ENCODE assay signal across 8 cellular contexts in the genomic region with DNA sequence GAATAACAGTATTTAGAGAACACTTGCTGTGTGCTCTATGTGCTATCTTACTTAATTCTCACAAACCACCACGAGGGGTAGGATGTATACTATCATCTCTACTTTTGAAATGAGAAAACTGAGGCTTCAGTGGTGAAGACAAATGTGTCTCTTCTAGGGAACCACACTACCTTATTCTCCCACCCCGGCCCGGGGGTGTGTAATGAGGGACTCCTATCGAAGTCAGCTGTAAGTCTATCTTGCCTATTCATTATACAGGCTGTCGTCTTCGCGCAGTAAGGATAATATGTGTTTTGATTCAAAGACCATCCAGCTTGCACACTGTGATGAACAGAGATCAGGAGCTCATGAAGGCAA. TPM values are rescaled to one million over a fixed set of nuclear protein-coding genes. Genes with fewer than 3 reads are reported as not detected.
DNase-seq lines count a peak whose midpoint lies in the region; ATAC-seq and TF ChIP-seq lines count a peak whose summit lies in the region.

No MANE protein-coding gene starts in this region.

- no peaks in the 10 kb centered on the region for H3K9me3 ChIP-seq in BLaER1 treated with 17β-estradiol and CSF1 and Interleukin-3, amounts not matched to agents 10 nM and 100 nM (replicated peaks in 1 of 11)

- H3K27me3 ChIP-seq in BLaER1 treated with 17β-estradiol and CSF1 and Interleukin-3, amounts not matched to agents 10 nM and 100 nM, result no peaks in the 10 kb centered on the region

- peaks cover 38 to 58% (median 50%) of the 10 kb centered on the region in 11 experiments; a peak in 21 of 22 replicates for H4K20me1 ChIP-seq in BLaER1 treated with 17β-estradiol and CSF1 and Interleukin-3, amounts not matched to agents 10 nM and 100 nM

- DNase-seq in HFF-Myc (ENCODE audit: extremely low read depth, low read depth) (no peak), foreskin melanocyte (no peak), NCI-H2196 treated with DMSO at 0.1 percent for 48 hours (lab: John Stamatoyannopoulos, UW; ENCODE audit: unreplicated experiment) (no peak), HPDE6-E6E7 (ENCODE audit: extremely low spot score) (no peak)
- peak; percentile 67 for DNase-seq in activated CD8-positive, alpha-beta T cell treated with anti-CD3 and anti-CD28 coated beads, Interleukin-2, amount 10 ng/mL, durations not matched to agents 7 days and 5 days
- DNase-seq in stimulated activated CD4-positive, alpha-beta T cell treated with anti-CD3 and anti-CD28 coated beads, Interleukin-4, amount 100 ng/mL, for 48 hours (ENCODE audit: low read depth in 2 of 2), result peak; percentile 64 to 71

- peak overlapping the region; percentile 88 to 96 (median 94) for H3K4me2 ChIP-seq in BLaER1 treated with 17β-estradiol and CSF1 and Interleukin-3, amounts not matched to agents 10 nM and 100 nM

- H3K4me3 ChIP-seq in BLaER1 treated with 17β-estradiol and CSF1 and Interleukin-3, amounts not matched to agents 10 nM and 100 nM, result peak overlapping the region; percentile 70 to 93 (median 78)
- H3K4me3 ChIP-seq in HFF-Myc (replicated peaks; ENCODE audit: low read depth, low read length) (peak overlapping the region; percentile 96), iPS-11a (ENCODE audit: low read depth, low read length) (peak overlapping the region; percentile 89)

- peak overlapping the region; percentile 66 for H3K27ac Mint-ChIP-seq in activated CD8-positive, alpha-beta T cell treated with anti-CD3 and anti-CD28 coated beads, Interleukin-2, amount 10 ng/mL, durations not matched to agents 7 days and 5 days

- H3K27ac ChIP-seq in BLaER1 treated with 17β-estradiol and CSF1 and Interleukin-3, amounts not matched to agents 10 nM and 100 nM, result peak overlapping the region in 9 of 11 experiments; percentile 85 to 99 (median 94); a peak in 18 of 22 replicates

- POLR2A ChIA-PET in activated CD8-positive, alpha-beta T cell treated with anti-CD3 and anti-CD28 coated beads, Interleukin-2, amount 10 ng/mL, durations not matched to agents 7 days and 5 days (lab: Charles Lee), result interaction anchor here (0.8 to 3.0 kb wide), 2 partner anchors 11 to 26 kb away, joined by 3 to 18 read pairs; no protein-coding TSS in a partner anchor

- H3K4me3 Mint-ChIP-seq in activated CD8-positive, alpha-beta T cell treated with anti-CD3 and anti-CD28 coated beads, Interleukin-2, amount 10 ng/mL, durations not matched to agents 7 days and 5 days, result peak overlapping the region; percentile 74

- no peaks in the 10 kb centered on the region for H3K27me3 Mint-ChIP-seq in activated CD8-positive, alpha-beta T cell treated with anti-CD3 and anti-CD28 coated beads, Interleukin-2, amount 10 ng/mL, durations not matched to agents 7 days and 5 days (ENCODE audit: low read depth)

- CTCF ChIA-PET in activated CD8-positive, alpha-beta T cell treated with anti-CD3 and anti-CD28 coated beads, Interleukin-2, amount 10 ng/mL, durations not matched to agents 7 days and 5 days (lab: Charles Lee), result interaction anchor here (0.9 to 3.2 kb wide), 8 partner anchors 8 to 199 kb away, joined by 3 to 22 read pairs (median 6); no protein-coding TSS in a partner anchor

- ATAC-seq in activated CD8-positive, alpha-beta T cell treated with anti-CD3 and anti-CD28 coated beads, Interleukin-2, amount 10 ng/mL, durations not matched to agents 7 days and 5 days, result peak; percentile 45

- H3K4me1 ChIP-seq in BLaER1 treated with 17β-estradiol and CSF1 and Interleukin-3, amounts not matched to agents 10 nM and 100 nM, result peaks cover 23 to 28% (median 25%) of the 10 kb centered on the region in 10 experiments

- H3K36me3 Mint-ChIP-seq in activated CD8-positive, alpha-beta T cell treated with anti-CD3 and anti-CD28 coated beads, Interleukin-2, amount 10 ng/mL, durations not matched to agents 7 days and 5 days (ENCODE audit: low read depth), result peaks cover 29% of the 10 kb centered on the region

- no peak for TF ChIP-seq CTCF in HFF-Myc (IDR thresholded peaks at IDR 0.05; ENCODE audit: low read depth, low read length, missing control alignments)

- H3K36me3 ChIP-seq in BLaER1 treated with 17β-estradiol and CSF1 and Interleukin-3, amounts not matched to agents 10 nM and 100 nM, result peaks cover 18 to 38% (median 32%) of the 10 kb centered on the region in 11 experiments

- no peaks in the 10 kb centered on the region for H3K9me3 Mint-ChIP-seq in activated CD8-positive, alpha-beta T cell treated with anti-CD3 and anti-CD28 coated beads, Interleukin-2, amount 10 ng/mL, durations not matched to agents 7 days and 5 days (ENCODE audit: insufficient read depth)

- peaks cover 47% of the 10 kb centered on the region for H3K4me1 Mint-ChIP-seq in activated CD8-positive, alpha-beta T cell treated with anti-CD3 and anti-CD28 coated beads, Interleukin-2, amount 10 ng/mL, durations not matched to agents 7 days and 5 days (ENCODE audit: low read depth)

- H3K9ac ChIP-seq in BLaER1 treated with 17β-estradiol and CSF1 and Interleukin-3, amounts not matched to agents 10 nM and 100 nM, result peak overlapping the region; percentile 86 to 99 (median 94)

RNA-seq across cellular contexts. Expression of a gene that starts 1.1 kb away (rescaled TPM):
- 10 to 100 TPM; 47.6 to 52.3 TPM for total RNA-seq in activated CD8-positive, alpha-beta T cell treated with anti-CD3 and anti-CD28 coated beads, Interleukin-2, amount 10 ng/mL, durations not matched to agents 7 days and 5 days

RNA-seq across cellular contexts. Expression of a gene that starts 1.3 kb away (rescaled TPM):
- total RNA-seq in activated CD8-positive, alpha-beta T cell treated with anti-CD3 and anti-CD28 coated beads, Interleukin-2, amount 10 ng/mL, durations not matched to agents 7 days and 5 days, result 1 to 10 TPM; 2.2 to 2.6 TPM

Comparison
In these comparisons a context has a peak if more than half of its experiments do, and no peak if none do; other contexts are left out.
1. DNase-seq: peak in activated CD8-positive, alpha-beta T cell treated with anti-CD3 and anti-CD28 coated beads, Interleukin-2, amount 10 ng/mL, durations not matched to agents 7 days and 5 days (single experiment) and stimulated activated CD4-positive, alpha-beta T cell treated with anti-CD3 and anti-CD28 coated beads, Interleukin-4, amount 100 ng/mL, for 48 hours (2 of 2); none in HFF-Myc (single experiment), foreskin melanocyte (single experiment), NCI-H2196 treated with DMSO at 0.1 percent for 48 hours (single experiment) and HPDE6-E6E7 (single experiment).
2. Peak in every context shown above with its lines, with median percentiles within 50 percentile points of each other: H3K4me3 ChIP-seq.